Comparison of ENCODE assay signal across 7 cellular contexts in genomic region chr3:43675593-43675992, GRCh38.
"Had no signal": no experiment of that assay in that cellular context is flagged by ENCODE, and none has a peak within 500 bp of the region (broad histone marks: within the 10 kb centered on the region; RNA-seq: fewer than 3 reads in every experiment).

No MANE protein-coding gene starts in this region.

- DNase-seq: GDM1, GF-D8 had no signal

- FAIRE-seq: G401.6, GM12878, GM12891, GM12892, GM18507 had no signal

- ATAC-seq: GM12878 had no signal

- H3K4me3 ChIP-seq: GM12878 had no signal
